ENCODE assay signal across 10 cellular contexts in the genomic region with DNA sequence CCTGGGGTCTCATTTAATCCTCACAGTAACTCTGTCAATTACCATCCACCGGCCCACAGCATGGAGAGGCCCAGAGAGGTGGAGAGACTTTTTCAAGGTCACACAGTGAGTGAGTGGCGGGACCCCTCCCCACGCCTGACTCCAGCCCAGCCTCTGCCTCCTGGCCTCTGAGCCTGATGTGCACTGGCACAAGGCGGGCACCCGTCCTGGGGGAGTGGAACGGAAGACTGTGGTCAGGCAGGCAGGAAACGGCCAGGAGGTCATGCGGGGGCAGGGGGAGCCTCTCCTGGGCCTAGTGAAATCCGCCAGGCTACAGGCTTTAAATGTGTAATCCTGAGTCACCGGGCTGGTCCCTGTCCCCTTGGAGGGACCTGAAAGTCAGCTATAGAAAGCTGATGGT. TPM values are rescaled to one million over a fixed set of nuclear protein-coding genes. Genes with fewer than 3 reads are reported as not detected.
A peak's percentile ranks its signal among the peaks of the same experiment; 100 is the strongest.
DNase-seq lines count a peak whose midpoint lies in the region; ATAC-seq, FAIRE-seq and TF ChIP-seq lines count a peak whose summit lies in the region.
"Had no signal": no experiment of that assay in that cellular context is flagged by ENCODE, and none has a peak within 500 bp of the region (broad histone marks: within the 10 kb centered on the region; RNA-seq: fewer than 3 reads in every experiment).

No MANE protein-coding gene starts in this region.

- H3K36me3 ChIP-seq in cardiac muscle cell, result no peaks in the 10 kb centered on the region

- H3K4me1 ChIP-seq in cardiac muscle cell (ENCODE audit: low read depth), result peaks cover 10% of the 10 kb centered on the region

- no peaks in the 10 kb centered on the region for H3K27me3 ChIP-seq in cardiac muscle cell

- peak; percentile 41 for ATAC-seq in activated CD8-positive, alpha-beta memory T cell treated with anti-CD3 and anti-CD28 coated beads, Interleukin-2, amount 10 ng/mL, durations not matched to agents 7 days and 5 days
- ATAC-seq in stimulated activated naive CD8-positive, alpha-beta T cell treated with anti-CD3 and anti-CD28 coated beads, Interleukin-15, Interleukin-2, amounts not matched to agents 100 U/mL and 50 U/mL, for 24 hours, result peak; percentile 68
- ATAC-seq: left colon had no signal

- peak; percentile 86 for FAIRE-seq in RCC 7860 (lab: Jason Lieb, UNC)

- H3K4me3 ChIP-seq in cardiac muscle cell, result no peak overlapping the region

- peaks cover 10% of the 10 kb centered on the region for H3K4me1 Mint-ChIP-seq in activated CD8-positive, alpha-beta memory T cell treated with anti-CD3 and anti-CD28 coated beads, Interleukin-2, amount 10 ng/mL, durations not matched to agents 7 days and 5 days

- no peak overlapping the region for H3K27ac Mint-ChIP-seq in activated CD8-positive, alpha-beta memory T cell treated with anti-CD3 and anti-CD28 coated beads, Interleukin-2, amount 10 ng/mL, durations not matched to agents 7 days and 5 days

- H3K27me3 Mint-ChIP-seq in activated CD8-positive, alpha-beta memory T cell treated with anti-CD3 and anti-CD28 coated beads, Interleukin-2, amount 10 ng/mL, durations not matched to agents 7 days and 5 days, result no peaks in the 10 kb centered on the region
- H3K27me3 Mint-ChIP-seq: IgD-negative memory B cell had no signal

- H3K4me3 Mint-ChIP-seq in activated CD8-positive, alpha-beta memory T cell treated with anti-CD3 and anti-CD28 coated beads, Interleukin-2, amount 10 ng/mL, durations not matched to agents 7 days and 5 days, result no peak overlapping the region

- peak overlapping the region; percentile 34 for H3K27ac ChIP-seq in cardiac muscle cell

- no peaks in the 10 kb centered on the region for H3K36me3 Mint-ChIP-seq in activated CD8-positive, alpha-beta memory T cell treated with anti-CD3 and anti-CD28 coated beads, Interleukin-2, amount 10 ng/mL, durations not matched to agents 7 days and 5 days
- H3K36me3 Mint-ChIP-seq: IgD-negative memory B cell had no signal

- CTCF ChIA-PET in activated CD8-positive, alpha-beta memory T cell treated with anti-CD3 and anti-CD28 coated beads, Interleukin-2, amount 10 ng/mL, durations not matched to agents 7 days and 5 days (lab: Charles Lee), result interaction anchor here (1.0 kb wide), 1 partner anchor 23 kb away, joined by 3 read pairs; no protein-coding TSS in a partner anchor

- H3K9me3 Mint-ChIP-seq in activated CD8-positive, alpha-beta memory T cell treated with anti-CD3 and anti-CD28 coated beads, Interleukin-2, amount 10 ng/mL, durations not matched to agents 7 days and 5 days (ENCODE audit: low read depth), result no peaks in the 10 kb centered on the region
- H3K9me3 Mint-ChIP-seq: IgD-negative memory B cell had no signal

- TF ChIP-seq CTCF in cardiac muscle cell (IDR thresholded peaks at IDR 0.05; ENCODE audit: low read depth, low read length), result no peak

- no peaks in the 10 kb centered on the region for H3K9me3 ChIP-seq in cardiac muscle cell (ENCODE audit: low read depth)

- no peak for DNase-seq in activated CD8-positive, alpha-beta memory T cell treated with anti-CD3 and anti-CD28 coated beads, Interleukin-2, amount 10 ng/mL, durations not matched to agents 7 days and 5 days
- DNase-seq in activated CD8-positive, alpha-beta memory T cell treated with anti-CD3 and anti-CD28 coated beads, Interleukin-2, amount 50 U/mL, for 48 hours, result no peak
- DNase-seq in RCC 7860 (ENCODE audit: low spot score) (peak; percentile 85), cardiac muscle cell (ENCODE audit: low read depth in 1 of 2, low spot score in 1 of 2) (peak in 1 of 2 donors; percentile 47), COLO668 (lab: John Stamatoyannopoulos, UW; ENCODE audit: unreplicated experiment) (no peak), NCI-H226 (no peak), SHP77 (lab: John Stamatoyannopoulos, UW) (no peak)
- DNase-seq in stimulated activated naive CD8-positive, alpha-beta T cell treated with anti-CD3 and anti-CD28 coated beads, Interleukin-15, Interleukin-2, amounts not matched to agents 100 U/mL and 50 U/mL, for 24 hours, result peak; percentile 42

RNA-seq across cellular contexts. Expression of a gene that starts 32.2 kb away (rescaled TPM):
- total RNA-seq in activated CD8-positive, alpha-beta memory T cell treated with anti-CD3 and anti-CD28 coated beads, Interleukin-2, amount 10 ng/mL, durations not matched to agents 7 days and 5 days, result 1 to 10 TPM; 2.4 to 3.1 TPM
- 56.5 and 58.0 TPM in 2 replicates for total RNA-seq in cardiac muscle cell
- polyA plus RNA-seq in cardiac muscle cell, result 65.4 and 81.5 TPM in 2 replicates

Comparison
In these comparisons a context has a peak if more than half of its experiments do, and no peak if none do; other contexts are left out.
1. DNase-seq: peak in RCC 7860 (single experiment) and stimulated activated naive CD8-positive, alpha-beta T cell treated with anti-CD3 and anti-CD28 coated beads, Interleukin-15, Interleukin-2, amounts not matched to agents 100 U/mL and 50 U/mL, for 24 hours (single experiment); none in activated CD8-positive, alpha-beta memory T cell treated with anti-CD3 and anti-CD28 coated beads, Interleukin-2, amount 10 ng/mL, durations not matched to agents 7 days and 5 days (single experiment), activated CD8-positive, alpha-beta memory T cell treated with anti-CD3 and anti-CD28 coated beads, Interleukin-2, amount 50 U/mL, for 48 hours (single experiment), COLO668 (single experiment), NCI-H226 (single experiment) and SHP77 (0 of 2).
2. RNA of a gene that starts 32.2 kb away (total RNA-seq): 56.5 to 58.0 TPM in cardiac muscle cell; 2.4 to 3.1 TPM in activated CD8-positive, alpha-beta memory T cell treated with anti-CD3 and anti-CD28 coated beads, Interleukin-2, amount 10 ng/mL, durations not matched to agents 7 days and 5 days; every median in the first group is over 10 times any median in the second.